Comparison of ENCODE assay signal across 9 cellular contexts in the genomic region with DNA sequence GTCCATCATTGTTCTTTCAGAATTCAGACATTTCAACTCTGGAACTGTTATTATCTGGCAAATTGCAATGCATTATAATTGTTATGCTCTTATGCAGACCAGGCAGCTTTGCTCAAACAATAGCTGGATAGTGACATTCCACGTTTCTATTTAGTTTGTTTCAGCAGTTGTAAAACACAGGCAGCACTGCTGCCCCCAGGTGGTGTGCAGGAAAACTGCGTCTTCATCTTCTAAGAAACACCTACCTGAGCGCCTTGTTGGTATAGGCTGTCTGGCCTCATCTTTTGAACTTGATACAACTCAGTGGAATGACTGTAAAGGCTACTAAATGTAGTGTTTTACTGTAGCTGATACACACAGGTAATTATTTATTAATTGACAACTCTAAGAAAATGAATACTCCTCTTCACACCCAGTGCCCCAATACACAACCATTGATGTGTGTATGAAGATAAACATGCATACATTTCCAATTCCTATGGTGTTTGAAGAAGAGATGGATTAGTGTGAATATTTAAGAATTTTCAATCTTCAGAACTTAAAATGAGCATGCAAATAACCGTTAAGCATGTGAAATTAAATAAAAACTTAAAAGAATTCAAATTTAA.
DNase-seq lines count a peak whose midpoint lies in the region; ATAC-seq, FAIRE-seq and TF ChIP-seq lines count a peak whose summit lies in the region.
"Had no signal": no experiment of that assay in that cellular context is flagged by ENCODE, and none has a peak within 500 bp of the region (broad histone marks: within the 10 kb centered on the region; RNA-seq: fewer than 3 reads in every experiment).

No MANE protein-coding gene starts in this region.

- intact Hi-C loops in ascending aorta (cut with DNase I) (no loop called here), mucosa of descending colon (cut with DNase I, micrococcal nuclease) (no loop called here)

- no peak overlapping the region for H3K4me3 Mint-ChIP-seq in H9
- H3K4me3 Mint-ChIP-seq: memory B cell had no signal

- H2AFZ ChIP-seq in H9 (ENCODE audit: low read length) = no peak overlapping the region

- no peak overlapping the region for H2BK12ac ChIP-seq in H9 (ENCODE audit: insufficient read length, low read depth, low read length)

- no peak overlapping the region for H4K91ac ChIP-seq in H9 (ENCODE audit: insufficient read length, low read depth, low read length)

- WGBS in H9 (ENCODE audit: extremely low coverage, insufficient read length, low lambda C conversion rate) = no CpG with 5 or more reads among the region's 4 CpGs

- H2BK120ac ChIP-seq in H9 (ENCODE audit: low read depth, low read length, poor library complexity, severe bottlenecking) = no peak overlapping the region

- no peak overlapping the region for H3K27ac ChIP-seq in H9 (ENCODE audit: insufficient read length, low read depth, low read length)
- H3K27ac ChIP-seq in ascending aorta = no peak overlapping the region

- no peak for DNase-seq in D721Med (ENCODE audit: insufficient read length, low spot score)
- peak; percentile 49 for DNase-seq in H9
- no peak for DNase-seq in ascending aorta (ENCODE audit: low spot score in 2 of 2)
- peak in 1 of 3 donors; percentile 27 for DNase-seq in mucosa of descending colon
- no peak for DNase-seq in effector CD4-positive, alpha-beta T cell
- no peak for DNase-seq in AML-193 (lab: John Stamatoyannopoulos, UW)

- no peak overlapping the region for H2BK15ac ChIP-seq in H9 (ENCODE audit: low read depth, low read length)

- no peaks in the 10 kb centered on the region for H3K23me2 ChIP-seq in H9 (ENCODE audit: insufficient read length, low read depth, low read length, poor library complexity, severe bottlenecking)

- H3K9me3 ChIP-seq in H9 (ENCODE audit: control insufficient read depth, low read depth, low read length) (no peaks in the 10 kb centered on the region), ascending aorta (no peaks in the 10 kb centered on the region), mucosa of descending colon (no peaks in the 10 kb centered on the region)

- H3K14ac ChIP-seq in H9 (ENCODE audit: insufficient read depth, low read length) = no peak overlapping the region

- peaks cover 4% of the 10 kb centered on the region; the same call in 1 of the 2 replicates for H3K27me3 Mint-ChIP-seq in H9 (ENCODE audit: low read depth)

- no peak overlapping the region for H3K27ac Mint-ChIP-seq in H9
- H3K27ac Mint-ChIP-seq: memory B cell had no signal

- H4K8ac ChIP-seq in H9 (replicated peaks; ENCODE audit: insufficient read length, low read depth, low read length) = no peak overlapping the region

- H3K4me1 ChIP-seq in H9 (ENCODE audit: insufficient read depth, low read length) = no peaks in the 10 kb centered on the region
- H3K4me1 ChIP-seq in ascending aorta = peaks cover 0 to 14% of the 10 kb centered on the region in 2 donors
- no peaks in the 10 kb centered on the region for H3K4me1 ChIP-seq in mucosa of descending colon (ENCODE audit: low read depth)

- H3K4me1 Mint-ChIP-seq in H9 = peaks cover 10 to 13% of the 10 kb centered on the region in 2 experiments
- H3K4me1 Mint-ChIP-seq: memory B cell had no signal

- no peak overlapping the region for H3K9ac ChIP-seq in H9 (ENCODE audit: extremely low read depth, insufficient read length, low read length)

- no peak overlapping the region for H3K23ac ChIP-seq in H9 (ENCODE audit: insufficient read length, low read depth, low read length)

- no peaks in the 10 kb centered on the region for H3K79me2 ChIP-seq in H9 (ENCODE audit: insufficient read depth, low read length)

- H3K4ac ChIP-seq in H9 (ENCODE audit: low read depth, low read length) = no peak overlapping the region

- H2AK5ac ChIP-seq in H9 (ENCODE audit: insufficient read length, low read length) = no peak overlapping the region

- no peak for FAIRE-seq in D721Med (lab: Jason Lieb, UNC)

- H3K79me1 ChIP-seq in H9 (ENCODE audit: insufficient read depth, low read depth, low read length, poor library complexity, severe bottlenecking) = no peaks in the 10 kb centered on the region

- H3K9me3 Mint-ChIP-seq in H9 = no peaks in the 10 kb centered on the region
- H3K9me3 Mint-ChIP-seq: memory B cell had no signal

- no peak overlapping the region for H3K18ac ChIP-seq in H9 (ENCODE audit: insufficient read length, low read depth, low read length)

- peak; percentile 40 for TF ChIP-seq CTCF in D721Med (IDR thresholded peaks at IDR 0.05; ENCODE audit: insufficient read depth, missing control alignments)
- TF ChIP-seq CTCF in H9 (conservative IDR thresholded peaks at IDR 0.05) = peak; percentile 86
- TF ChIP-seq CTCF in ascending aorta (IDR thresholded peaks at IDR 0.05) = peak in 2 of 3 experiments; percentile 27 to 47
- TF ChIP-seq CTCF in mucosa of descending colon (IDR thresholded peaks at IDR 0.05) = peak; percentile 19

- ATAC-seq in mucosa of descending colon (peak; percentile 56), HG02981 (IDR thresholded peaks at IDR 0.05; ENCODE audit: unreplicated experiment) (no peak), GM18909 (IDR thresholded peaks at IDR 0.05; ENCODE audit: poor library complexity, unreplicated experiment) (no peak)

- no peaks in the 10 kb centered on the region for H3K27me3 ChIP-seq in H9 (ENCODE audit: insufficient read depth, low read length)
- no peaks in the 10 kb centered on the region for H3K27me3 ChIP-seq in ascending aorta

- H2BK5ac ChIP-seq in H9 (ENCODE audit: insufficient read length, low read length) = no peak overlapping the region

- H3K36me3 ChIP-seq in ascending aorta = no peaks in the 10 kb centered on the region
- no peaks in the 10 kb centered on the region for H3K36me3 ChIP-seq in mucosa of descending colon (ENCODE audit: low read depth)

- no peak overlapping the region for H3K56ac ChIP-seq in H9 (ENCODE audit: insufficient read length, low read depth, low read length)

- H3K4me2 ChIP-seq in H9 (ENCODE audit: insufficient read depth, insufficient read length, low read length) = no peak overlapping the region

- H3T11ph ChIP-seq in H9 (ENCODE audit: low read length) = no peak overlapping the region

- no peaks in the 10 kb centered on the region for H4K20me1 ChIP-seq in H9 (ENCODE audit: control insufficient read depth, insufficient read depth, insufficient read length)

- H4K5ac ChIP-seq in H9 (ENCODE audit: insufficient read length, low read depth, low read length) = no peak overlapping the region

- H3K4me3 ChIP-seq in ascending aorta = no peak overlapping the region
- H3K4me3 ChIP-seq in mucosa of descending colon = no peak overlapping the region

- no peak overlapping the region for H2BK20ac ChIP-seq in H9 (ENCODE audit: low read depth, low read length, poor library complexity, severe bottlenecking)

- no peaks in the 10 kb centered on the region for H3K36me3 Mint-ChIP-seq in H9 (ENCODE audit: insufficient read depth in 1 of 3, low read depth in 3 of 3)
- H3K36me3 Mint-ChIP-seq: memory B cell had no signal

Comparison
In these comparisons a context has a peak if more than half of its experiments do, and no peak if none do; other contexts are left out.
1. CTCF ChIP-seq: peak in every context shown above with its lines; median percentile 86 in H9; 40 in D721Med; 37 in ascending aorta; 19 in mucosa of descending colon.